ENCODE assay signal across 8 cellular contexts in the genomic region with DNA sequence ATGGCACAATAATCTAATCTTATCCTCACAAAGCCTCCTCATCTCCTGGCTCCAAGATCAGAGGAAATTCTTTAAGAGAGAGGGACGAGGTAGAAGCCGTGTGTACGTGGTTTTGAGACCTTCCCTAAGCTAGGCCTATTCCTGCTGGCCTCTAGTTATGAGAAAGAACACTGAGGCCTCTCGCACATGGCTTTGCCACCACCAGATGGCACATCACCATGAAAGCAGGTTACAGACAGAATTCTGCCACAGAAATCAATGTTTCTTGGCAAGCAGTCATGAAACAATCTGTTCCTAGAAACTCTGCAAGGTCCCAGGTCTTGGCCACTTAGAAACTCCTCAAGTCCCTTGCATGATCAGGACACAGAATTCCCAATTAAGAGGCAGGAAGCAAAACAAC.
DNase-seq lines count a peak whose midpoint lies in the region; ATAC-seq and TF ChIP-seq lines count a peak whose summit lies in the region.

No MANE protein-coding gene starts in this region.

- peak overlapping the region; percentile 4 for H2AFZ ChIP-seq in GM23338

- ATAC-seq in GM23338 (peak; percentile 85), RWPE2 (ENCODE audit: low read depth) (peak; percentile 86), HG03039 (IDR thresholded peaks at IDR 0.05; ENCODE audit: unreplicated experiment) (no peak)

- H4K20me1 ChIP-seq in GM23338 (replicated peaks; ENCODE audit: insufficient read depth): no peaks in the 10 kb centered on the region

- H3K9me3 Mint-ChIP-seq in GM23338: peaks cover 5% of the 10 kb centered on the region

- H3K27me3 ChIP-seq in GM23338 (ENCODE audit: insufficient read depth) (no peaks in the 10 kb centered on the region), RWPE2 (ENCODE audit: insufficient read depth, poor library complexity, severe bottlenecking) (no peaks in the 10 kb centered on the region), iPS DF 6.9 (ENCODE audit: control insufficient read depth, insufficient read depth, low read length) (no peaks in the 10 kb centered on the region), ascending aorta (no peaks in the 10 kb centered on the region), suprapubic skin (no peaks in the 10 kb centered on the region)

- H3K79me2 ChIP-seq in GM23338 (replicated peaks; ENCODE audit: insufficient read depth): no peaks in the 10 kb centered on the region

- no peak overlapping the region for H3K4me3 Mint-ChIP-seq in GM23338

- intact Hi-C loops in ascending aorta (cut with DNase I): no loop called here

- DNase-seq in GM23338 (ENCODE audit: low spot score): peak; percentile 66
- no peak for DNase-seq in RWPE2 (ENCODE audit: low spot score)
- DNase-seq in iPS DF 6.9 (ENCODE audit: low read depth, low spot score): peak; percentile 43
- no peak for DNase-seq in HuH-7 (ENCODE audit: low spot score)
- DNase-seq in ascending aorta (ENCODE audit: low spot score in 2 of 2): no peak
- no peak for DNase-seq in suprapubic skin (ENCODE audit: low spot score in 2 of 2)

- H3K27ac ChIP-seq in 22Rv1 (no peak overlapping the region), GM23338 (ENCODE audit: low read depth) (no peak overlapping the region), RWPE2 (ENCODE audit: poor library complexity, severe bottlenecking) (no peak overlapping the region), iPS DF 6.9 (ENCODE audit: low read length) (no peak overlapping the region), ascending aorta (no peak overlapping the region), suprapubic skin (no peak overlapping the region)

- WGBS in iPS DF 6.9 (ENCODE audit: insufficient coverage, insufficient read length): no CpG with 5 or more reads among the region's 4 CpGs
- 51% methylated on average over 4 of the region's 4 CpGs for WGBS in suprapubic skin

- H3F3A ChIP-seq in GM23338 (replicated peaks; ENCODE audit: low read depth): no peaks in the 10 kb centered on the region

- H3K27ac Mint-ChIP-seq in GM23338: no peak overlapping the region

- H3K4me1 Mint-ChIP-seq in GM23338: peaks cover 22% of the 10 kb centered on the region

- peaks cover 4% of the 10 kb centered on the region for H3K9me2 ChIP-seq in GM23338 (ENCODE audit: insufficient read depth)

- TF ChIP-seq EP300 in suprapubic skin (IDR thresholded peaks at IDR 0.05): no peak

- H3K4me3 ChIP-seq in GM23338 (no peak overlapping the region), RWPE2 (ENCODE audit: severe bottlenecking) (no peak overlapping the region), iPS DF 6.9 (ENCODE audit: low read length) (no peak overlapping the region), ascending aorta (no peak overlapping the region), suprapubic skin (no peak overlapping the region)

- H3K9me3 ChIP-seq in RWPE2 (ENCODE audit: severe bottlenecking): no peaks in the 10 kb centered on the region
- no peaks in the 10 kb centered on the region for H3K9me3 ChIP-seq in iPS DF 6.9 (ENCODE audit: control insufficient read depth, insufficient read depth, low read length)
- no peaks in the 10 kb centered on the region for H3K9me3 ChIP-seq in ascending aorta
- no peaks in the 10 kb centered on the region for H3K9me3 ChIP-seq in suprapubic skin

- TF ChIP-seq CTCF in 22Rv1 (IDR thresholded peaks at IDR 0.05) (peak; percentile 34), GM23338 (conservative IDR thresholded peaks at IDR 0.05; ENCODE audit: low read depth in 2 of 2) (peak; percentile 62 to 75), RWPE2 (IDR thresholded peaks at IDR 0.05; ENCODE audit: poor library complexity, severe bottlenecking) (peak; percentile 82), ascending aorta (IDR thresholded peaks at IDR 0.05) (no peak), suprapubic skin (IDR thresholded peaks at IDR 0.05) (no peak)

- no peaks in the 10 kb centered on the region for H3K36me3 ChIP-seq in GM23338 (ENCODE audit: insufficient read depth)
- no peaks in the 10 kb centered on the region for H3K36me3 ChIP-seq in RWPE2 (ENCODE audit: low read depth)
- no peaks in the 10 kb centered on the region for H3K36me3 ChIP-seq in iPS DF 6.9 (ENCODE audit: control insufficient read depth, insufficient read depth, low read length)
- H3K36me3 ChIP-seq in ascending aorta: no peaks in the 10 kb centered on the region
- H3K36me3 ChIP-seq in suprapubic skin: no peaks in the 10 kb centered on the region

- no peaks in the 10 kb centered on the region for H3K4me1 ChIP-seq in GM23338 (ENCODE audit: insufficient read depth)
- no peaks in the 10 kb centered on the region for H3K4me1 ChIP-seq in RWPE2 (ENCODE audit: insufficient read depth, poor library complexity, severe bottlenecking)
- no peaks in the 10 kb centered on the region for H3K4me1 ChIP-seq in iPS DF 6.9 (ENCODE audit: control insufficient read depth, insufficient read depth, low read length)
- H3K4me1 ChIP-seq in ascending aorta: no peaks in the 10 kb centered on the region
- H3K4me1 ChIP-seq in suprapubic skin: no peaks in the 10 kb centered on the region

- peaks cover 2% of the 10 kb centered on the region for H3K27me3 Mint-ChIP-seq in GM23338 (ENCODE audit: insufficient read depth, low read depth, poor library complexity)

- no peak for TF ChIP-seq POLR2A in suprapubic skin (IDR thresholded peaks at IDR 0.05)

- no peak overlapping the region for H3K4me2 ChIP-seq in GM23338

- H3K36me3 Mint-ChIP-seq in GM23338 (ENCODE audit: low read depth): peaks cover 3% of the 10 kb centered on the region; the same call in 1 of the 3 replicates

TF ChIP-seq in GM23338, 12 proteins besides CTCF, POLR2A, EP300 and RAD21 (continues in another document):
- TF ChIP-seq JUNB (IDR thresholded peaks at IDR 0.05; ENCODE audit: unreplicated experiment) (no peak), ZNF331 (CRISPR knock-in tag; IDR thresholded peaks at IDR 0.05; ENCODE audit: low read depth) (no peak), NANOG (IDR thresholded peaks at IDR 0.05; ENCODE audit: borderline replicate concordance) (no peak), EZH2phosphoT487 (IDR thresholded peaks at IDR 0.05; ENCODE audit: unreplicated experiment) (no peak), EZH2 (IDR thresholded peaks at IDR 0.05; ENCODE audit: low read depth, unreplicated experiment) (no peak), CREB1 (CRISPR knock-in tag; IDR thresholded peaks at IDR 0.05; ENCODE audit: low read depth) (no peak), POLR2AphosphoS5 (IDR thresholded peaks at IDR 0.05; ENCODE audit: low read depth) (no peak)
- TF ChIP-seq, protein P1, sequence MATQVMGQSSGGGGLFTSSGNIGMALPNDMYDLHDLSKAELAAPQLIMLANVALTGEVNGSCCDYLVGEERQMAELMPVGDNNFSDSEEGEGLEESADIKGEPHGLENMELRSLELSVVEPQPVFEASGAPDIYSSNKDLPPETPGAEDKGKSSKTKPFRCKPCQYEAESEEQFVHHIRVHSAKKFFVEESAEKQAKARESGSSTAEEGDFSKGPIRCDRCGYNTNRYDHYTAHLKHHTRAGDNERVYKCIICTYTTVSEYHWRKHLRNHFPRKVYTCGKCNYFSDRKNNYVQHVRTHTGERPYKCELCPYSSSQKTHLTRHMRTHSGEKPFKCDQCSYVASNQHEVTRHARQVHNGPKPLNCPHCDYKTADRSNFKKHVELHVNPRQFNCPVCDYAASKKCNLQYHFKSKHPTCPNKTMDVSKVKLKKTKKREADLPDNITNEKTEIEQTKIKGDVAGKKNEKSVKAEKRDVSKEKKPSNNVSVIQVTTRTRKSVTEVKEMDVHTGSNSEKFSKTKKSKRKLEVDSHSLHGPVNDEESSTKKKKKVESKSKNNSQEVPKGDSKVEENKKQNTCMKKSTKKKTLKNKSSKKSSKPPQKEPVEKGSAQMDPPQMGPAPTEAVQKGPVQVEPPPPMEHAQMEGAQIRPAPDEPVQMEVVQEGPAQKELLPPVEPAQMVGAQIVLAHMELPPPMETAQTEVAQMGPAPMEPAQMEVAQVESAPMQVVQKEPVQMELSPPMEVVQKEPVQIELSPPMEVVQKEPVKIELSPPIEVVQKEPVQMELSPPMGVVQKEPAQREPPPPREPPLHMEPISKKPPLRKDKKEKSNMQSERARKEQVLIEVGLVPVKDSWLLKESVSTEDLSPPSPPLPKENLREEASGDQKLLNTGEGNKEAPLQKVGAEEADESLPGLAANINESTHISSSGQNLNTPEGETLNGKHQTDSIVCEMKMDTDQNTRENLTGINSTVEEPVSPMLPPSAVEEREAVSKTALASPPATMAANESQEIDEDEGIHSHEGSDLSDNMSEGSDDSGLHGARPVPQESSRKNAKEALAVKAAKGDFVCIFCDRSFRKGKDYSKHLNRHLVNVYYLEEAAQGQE (IDR thresholded peaks at IDR 0.05; ENCODE audit: unreplicated experiment): no peak
- TF ChIP-seq, protein P2, sequence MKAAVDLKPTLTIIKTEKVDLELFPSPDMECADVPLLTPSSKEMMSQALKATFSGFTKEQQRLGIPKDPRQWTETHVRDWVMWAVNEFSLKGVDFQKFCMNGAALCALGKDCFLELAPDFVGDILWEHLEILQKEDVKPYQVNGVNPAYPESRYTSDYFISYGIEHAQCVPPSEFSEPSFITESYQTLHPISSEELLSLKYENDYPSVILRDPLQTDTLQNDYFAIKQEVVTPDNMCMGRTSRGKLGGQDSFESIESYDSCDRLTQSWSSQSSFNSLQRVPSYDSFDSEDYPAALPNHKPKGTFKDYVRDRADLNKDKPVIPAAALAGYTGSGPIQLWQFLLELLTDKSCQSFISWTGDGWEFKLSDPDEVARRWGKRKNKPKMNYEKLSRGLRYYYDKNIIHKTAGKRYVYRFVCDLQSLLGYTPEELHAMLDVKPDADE (IDR thresholded peaks at IDR 0.05): no peak

Comparison
In these comparisons a context has a peak if more than half of its experiments do, and no peak if none do; other contexts are left out.
1. CTCF ChIP-seq: peak in 22Rv1 (single experiment), GM23338 (2 of 2) and RWPE2 (single experiment); none in ascending aorta (0 of 3) and suprapubic skin (0 of 2).
2. DNase-seq: peak in GM23338 (single experiment) and iPS DF 6.9 (single experiment); none in RWPE2 (single experiment), HuH-7 (single experiment), ascending aorta (0 of 2) and suprapubic skin (0 of 2).